In the genomic region with DNA sequence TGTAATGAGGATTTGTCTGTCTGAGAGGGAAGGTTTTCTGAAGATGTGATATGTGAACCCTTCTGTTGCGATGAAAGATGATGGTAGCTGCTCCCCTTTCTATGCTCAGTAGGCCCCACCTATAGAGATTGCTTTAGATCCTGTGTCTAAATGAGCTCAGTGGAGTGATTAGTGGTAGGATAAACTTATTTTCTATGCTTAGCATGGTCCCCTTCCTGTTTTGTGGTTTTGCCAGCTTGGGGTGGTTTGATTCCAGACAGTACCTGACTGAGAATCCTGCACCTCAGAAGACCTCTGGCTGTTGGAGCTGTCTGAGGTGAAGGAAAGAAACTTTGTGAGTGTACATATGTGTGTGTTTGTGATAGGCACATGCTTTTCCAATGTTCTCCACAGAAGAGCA, we compare ENCODE assay signal across 17 cellular contexts. TPM values are rescaled to one million over a fixed set of nuclear protein-coding genes. Genes with fewer than 3 reads are reported as not detected.
DNase-seq lines count a peak whose midpoint lies in the region; ATAC-seq lines count a peak whose summit lies in the region.
"Had no signal": no experiment of that assay in that cellular context is flagged by ENCODE, and none has a peak within 500 bp of the region (broad histone marks: within the 10 kb centered on the region; RNA-seq: fewer than 3 reads in every experiment).

No MANE protein-coding gene starts in this region.

- no peaks in the 10 kb centered on the region for H3K9me3 Mint-ChIP-seq in activated naive CD4-positive, alpha-beta T cell treated with anti-CD3 and anti-CD28 coated beads, Interleukin-2, amount 10 ng/mL, durations not matched to agents 7 days and 5 days
- H3K9me3 Mint-ChIP-seq in T-cell = no peaks in the 10 kb centered on the region
- H3K9me3 Mint-ChIP-seq in dendritic cell treated with granulocyte-macrophage colony-stimulating factor and Interleukin-4, amounts not matched to agents 40 ng/mL and 50 ng/mL, for 4 days = no peaks in the 10 kb centered on the region
- H3K9me3 Mint-ChIP-seq in stimulated activated naive B cell treated with anti-CD40 and anti-IgM and Interleukin-4, amounts not matched to agents 10 μg/mL and 1 μg/mL and 100 μg/mL, for 72 hours = no peaks in the 10 kb centered on the region

- POLR2A ChIA-PET in T-cell (lab: Charles Lee) = no interaction called here

- no peaks in the 10 kb centered on the region for H3K27me3 Mint-ChIP-seq in activated naive CD4-positive, alpha-beta T cell treated with anti-CD3 and anti-CD28 coated beads, Interleukin-2, amount 10 ng/mL, durations not matched to agents 7 days and 5 days
- H3K27me3 Mint-ChIP-seq in T-cell = no peaks in the 10 kb centered on the region
- no peaks in the 10 kb centered on the region for H3K27me3 Mint-ChIP-seq in dendritic cell treated with granulocyte-macrophage colony-stimulating factor and Interleukin-4, amounts not matched to agents 40 ng/mL and 50 ng/mL, for 4 days
- peaks cover 0 to 3% of the 10 kb centered on the region in 2 donors for H3K27me3 Mint-ChIP-seq in stimulated activated naive B cell treated with anti-CD40 and anti-IgM and Interleukin-4, amounts not matched to agents 10 μg/mL and 1 μg/mL and 100 μg/mL, for 72 hours

- DNase-seq in activated naive CD4-positive, alpha-beta T cell treated with anti-CD3 and anti-CD28 coated beads, Interleukin-2, amount 10 ng/mL, durations not matched to agents 7 days and 5 days = no peak
- no peak for DNase-seq in activated naive CD4-positive, alpha-beta T cell (lab: John Stamatoyannopoulos, UW)
- no peak for DNase-seq in T-cell
- no peak for DNase-seq in stimulated activated naive B cell treated with anti-CD40 and anti-IgM and Interleukin-4, amounts not matched to agents 10 μg/mL and 1 μg/mL and 100 μg/mL, for 72 hours
- DNase-seq in A172 (ENCODE audit: low spot score) = no peak
- no peak for DNase-seq in NCI-H2227 treated with DMSO at 0.1 percent for 48 hours (lab: John Stamatoyannopoulos, UW)
- DNase-seq in HT-29 (ENCODE audit: low spot score) = no peak
- DNase-seq: activated CD4-positive, alpha-beta T cell treated with anti-CD3 and anti-CD28 coated beads for 48 hours; activated gamma-delta T cell; body of pancreas; cortex of kidney; DMS53; NCI-H526 treated with DMSO at 0.1 percent for 48 hours; ovary; testis had no signal

- no peak overlapping the region for H3K4me3 Mint-ChIP-seq in activated naive CD4-positive, alpha-beta T cell treated with anti-CD3 and anti-CD28 coated beads, Interleukin-2, amount 10 ng/mL, durations not matched to agents 7 days and 5 days
- H3K4me3 Mint-ChIP-seq in T-cell = peak overlapping the region; percentile 51 to 90 (median 54)
- no peak overlapping the region for H3K4me3 Mint-ChIP-seq in dendritic cell treated with granulocyte-macrophage colony-stimulating factor and Interleukin-4, amounts not matched to agents 40 ng/mL and 50 ng/mL, for 4 days
- H3K4me3 Mint-ChIP-seq in stimulated activated naive B cell treated with anti-CD40 and anti-IgM and Interleukin-4, amounts not matched to agents 10 μg/mL and 1 μg/mL and 100 μg/mL, for 72 hours = peak overlapping the region in 1 of 2 donors; percentile 55

- intact Hi-C loops in dendritic cell treated with granulocyte-macrophage colony-stimulating factor and Interleukin-4, amounts not matched to agents 40 ng/mL and 50 ng/mL, for 4 days (cut with micrococcal nuclease) = no loop called here

- CTCF ChIA-PET in activated naive CD4-positive, alpha-beta T cell treated with anti-CD3 and anti-CD28 coated beads, Interleukin-2, amount 10 ng/mL, durations not matched to agents 7 days and 5 days (lab: Charles Lee) = no interaction called here
- CTCF ChIA-PET in T-cell (lab: Charles Lee) = interaction anchor here in 1 of 2 donors (0.5 to 1.1 kb wide), 2 partner anchors 13 to 89 kb away, joined by 3 to 5 read pairs; no protein-coding TSS in a partner anchor

- H3K27ac Mint-ChIP-seq in activated naive CD4-positive, alpha-beta T cell treated with anti-CD3 and anti-CD28 coated beads, Interleukin-2, amount 10 ng/mL, durations not matched to agents 7 days and 5 days = peak overlapping the region; percentile 65
- H3K27ac Mint-ChIP-seq in T-cell = peak overlapping the region; percentile 62 to 84
- H3K27ac Mint-ChIP-seq in dendritic cell treated with granulocyte-macrophage colony-stimulating factor and Interleukin-4, amounts not matched to agents 40 ng/mL and 50 ng/mL, for 4 days = peak overlapping the region; percentile 56
- H3K27ac Mint-ChIP-seq in stimulated activated naive B cell treated with anti-CD40 and anti-IgM and Interleukin-4, amounts not matched to agents 10 μg/mL and 1 μg/mL and 100 μg/mL, for 72 hours = peak overlapping the region; percentile 49

- H3K4me1 Mint-ChIP-seq in activated naive CD4-positive, alpha-beta T cell treated with anti-CD3 and anti-CD28 coated beads, Interleukin-2, amount 10 ng/mL, durations not matched to agents 7 days and 5 days = peaks cover 86% of the 10 kb centered on the region
- H3K4me1 Mint-ChIP-seq in T-cell = peaks cover 91 to 92% (median 91%) of the 10 kb centered on the region in 3 donors
- H3K4me1 Mint-ChIP-seq in dendritic cell treated with granulocyte-macrophage colony-stimulating factor and Interleukin-4, amounts not matched to agents 40 ng/mL and 50 ng/mL, for 4 days (ENCODE audit: low read depth) = peaks cover 60% of the 10 kb centered on the region
- peaks cover 49 to 81% of the 10 kb centered on the region in 2 donors for H3K4me1 Mint-ChIP-seq in stimulated activated naive B cell treated with anti-CD40 and anti-IgM and Interleukin-4, amounts not matched to agents 10 μg/mL and 1 μg/mL and 100 μg/mL, for 72 hours

- H3K36me3 Mint-ChIP-seq in activated naive CD4-positive, alpha-beta T cell treated with anti-CD3 and anti-CD28 coated beads, Interleukin-2, amount 10 ng/mL, durations not matched to agents 7 days and 5 days = peaks cover 55% of the 10 kb centered on the region
- H3K36me3 Mint-ChIP-seq in T-cell = peaks cover 16% of the 10 kb centered on the region
- H3K36me3 Mint-ChIP-seq in dendritic cell treated with granulocyte-macrophage colony-stimulating factor and Interleukin-4, amounts not matched to agents 40 ng/mL and 50 ng/mL, for 4 days (ENCODE audit: low read depth) = peaks cover 40% of the 10 kb centered on the region
- peaks cover 27 to 34% of the 10 kb centered on the region in 2 donors for H3K36me3 Mint-ChIP-seq in stimulated activated naive B cell treated with anti-CD40 and anti-IgM and Interleukin-4, amounts not matched to agents 10 μg/mL and 1 μg/mL and 100 μg/mL, for 72 hours

- ATAC-seq in T-cell (replicated peaks in 1 of 4) = peak in 1 of 4 experiments; percentile 39
- ATAC-seq in stimulated activated naive B cell treated with anti-CD40 and anti-IgM and Interleukin-4, amounts not matched to agents 10 μg/mL and 1 μg/mL and 100 μg/mL, for 72 hours (replicated peaks) = no peak
- ATAC-seq: body of pancreas, sciatic nerve had no signal

RNA-seq across cellular contexts. Expression of gene MSN, which starts 17.7 kb away (rescaled TPM):
- 100 to 1,000 TPM; 324 to 383 (median 348) TPM for total RNA-seq in T-cell
- 326 and 328 TPM in 2 replicates for total RNA-seq in A172 (2014; rRNA removed; shearing (Covaris generic))
- 108 and 120 TPM in 2 replicates for total RNA-seq in HT-29 (2014; rRNA removed; shearing (Covaris generic))

Comparison
In these comparisons a context has a peak if more than half of its experiments do, and no peak if none do; other contexts are left out.
1. H3K4me3 Mint-ChIP-seq: peak in T-cell (3 of 3); none in activated naive CD4-positive, alpha-beta T cell treated with anti-CD3 and anti-CD28 coated beads, Interleukin-2, amount 10 ng/mL, durations not matched to agents 7 days and 5 days (single experiment) and dendritic cell treated with granulocyte-macrophage colony-stimulating factor and Interleukin-4, amounts not matched to agents 40 ng/mL and 50 ng/mL, for 4 days (single experiment).
2. Peak in every context shown above with its lines, with median percentiles within 50 percentile points of each other: H3K27ac Mint-ChIP-seq.